In the genomic region with DNA sequence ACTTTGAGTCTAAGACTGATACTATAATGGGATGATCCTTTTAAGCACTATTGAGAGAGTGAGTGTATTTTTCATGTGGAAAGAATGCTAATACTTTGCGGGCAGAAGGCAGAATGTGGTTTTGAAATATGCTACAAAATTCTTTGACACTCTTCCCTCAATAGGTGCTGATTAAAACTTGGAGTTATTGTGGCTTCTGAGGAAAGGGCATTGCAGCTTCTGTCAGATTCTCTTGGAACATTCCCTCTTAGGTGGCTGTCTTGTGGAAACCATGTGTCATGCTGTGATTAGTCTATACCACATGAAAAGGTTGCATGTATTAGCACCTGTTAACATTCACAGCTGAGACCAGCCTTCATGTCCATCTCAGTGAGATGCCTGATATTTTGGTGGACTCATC, we compare ENCODE assay signal across 11 cellular contexts.
DNase-seq lines count a peak whose midpoint lies in the region; ATAC-seq and TF ChIP-seq lines count a peak whose summit lies in the region.
"Had no signal": no experiment of that assay in that cellular context is flagged by ENCODE, and none has a peak within 500 bp of the region (broad histone marks: within the 10 kb centered on the region; RNA-seq: fewer than 3 reads in every experiment).

No MANE protein-coding gene starts in this region.

- H3K4me1 ChIP-seq in naive thymus-derived CD4-positive, alpha-beta T cell (ENCODE audit: control insufficient read depth in 2 of 2, insufficient read depth in 2 of 2, low read length in 2 of 2) = no peaks in the 10 kb centered on the region

- peak; percentile 32 for DNase-seq in EL
- peak; percentile 64 for DNase-seq in astrocyte of the hippocampus (ENCODE audit: low read depth, low spot score)
- DNase-seq in non-pigmented ciliary epithelial cell (ENCODE audit: low read depth) = peak; percentile 4
- no peak for DNase-seq in naive thymus-derived CD4-positive, alpha-beta T cell
- DNase-seq in activated T-cell treated with anti-CD3 and anti-CD28 coated beads for 4 hours = no peak
- DNase-seq in GM20000 (ENCODE audit: low spot score) = no peak
- DNase-seq: CD4-positive, CD25-positive, alpha-beta regulatory T cell; DMS53; GOT3; H9 had no signal

- TF ChIP-seq CTCF in GM20000 (IDR thresholded peaks at IDR 0.05; ENCODE audit: extremely low read depth, missing control alignments) = no peak

- CTCF ChIA-PET in naive thymus-derived CD4-positive, alpha-beta T cell (lab: Charles Lee) = no interaction called here

- H3K9me3 Mint-ChIP-seq in naive thymus-derived CD4-positive, alpha-beta T cell = peaks cover 4 to 48% (median 12%) of the 10 kb centered on the region in 11 donors

- intact Hi-C loops in naive thymus-derived CD4-positive, alpha-beta T cell (cut with micrococcal nuclease) = no loop called here

- no peaks in the 10 kb centered on the region for H3K27me3 ChIP-seq in naive thymus-derived CD4-positive, alpha-beta T cell (ENCODE audit: control insufficient read depth in 2 of 2, insufficient read depth in 2 of 2, low read length in 2 of 2)

- H3K27ac ChIP-seq in naive thymus-derived CD4-positive, alpha-beta T cell (ENCODE audit: low read depth, low read length) = no peak overlapping the region

- POLR2A ChIA-PET in naive thymus-derived CD4-positive, alpha-beta T cell (lab: Charles Lee) = no interaction called here

- H3K4me3 Mint-ChIP-seq in naive thymus-derived CD4-positive, alpha-beta T cell = no peak overlapping the region
- H3K4me3 Mint-ChIP-seq: CD4-positive, CD25-positive, alpha-beta regulatory T cell; H9 had no signal

- no peak for ATAC-seq in naive thymus-derived CD4-positive, alpha-beta T cell
- ATAC-seq: GM12878 had no signal

- no peak overlapping the region for H3K27ac Mint-ChIP-seq in naive thymus-derived CD4-positive, alpha-beta T cell
- H3K27ac Mint-ChIP-seq: H9 had no signal

- H3K4me1 Mint-ChIP-seq in naive thymus-derived CD4-positive, alpha-beta T cell = no peaks in the 10 kb centered on the region
- H3K4me1 Mint-ChIP-seq: CD4-positive, CD25-positive, alpha-beta regulatory T cell had no signal

- no peak overlapping the region for H3K4me3 ChIP-seq in naive thymus-derived CD4-positive, alpha-beta T cell (ENCODE audit: low read length)
- H3K4me3 ChIP-seq: GM12878 had no signal

- no peaks in the 10 kb centered on the region for H3K36me3 ChIP-seq in naive thymus-derived CD4-positive, alpha-beta T cell (ENCODE audit: control insufficient read depth in 2 of 3, insufficient read depth in 3 of 3, low read length in 3 of 3)

- H3K36me3 Mint-ChIP-seq in naive thymus-derived CD4-positive, alpha-beta T cell = no peaks in the 10 kb centered on the region
- H3K36me3 Mint-ChIP-seq: CD4-positive, CD25-positive, alpha-beta regulatory T cell had no signal

- peaks cover 0 to 7% (median 0%) of the 10 kb centered on the region in 3 experiments for H3K9me3 ChIP-seq in naive thymus-derived CD4-positive, alpha-beta T cell (ENCODE audit: control insufficient read depth in 2 of 3, low read length in 3 of 3)

- no peaks in the 10 kb centered on the region for H3K27me3 Mint-ChIP-seq in naive thymus-derived CD4-positive, alpha-beta T cell
- H3K27me3 Mint-ChIP-seq: CD4-positive, CD25-positive, alpha-beta regulatory T cell had no signal

Comparison
In these comparisons a context has a peak if more than half of its experiments do, and no peak if none do; other contexts are left out.
1. DNase-seq: peak in EL (single experiment), astrocyte of the hippocampus (single experiment) and non-pigmented ciliary epithelial cell (single experiment); none in naive thymus-derived CD4-positive, alpha-beta T cell (0 of 9), activated T-cell treated with anti-CD3 and anti-CD28 coated beads for 4 hours (single experiment) and GM20000 (single experiment).